7 cellular contexts compared by ENCODE assay signal in the genomic region with DNA sequence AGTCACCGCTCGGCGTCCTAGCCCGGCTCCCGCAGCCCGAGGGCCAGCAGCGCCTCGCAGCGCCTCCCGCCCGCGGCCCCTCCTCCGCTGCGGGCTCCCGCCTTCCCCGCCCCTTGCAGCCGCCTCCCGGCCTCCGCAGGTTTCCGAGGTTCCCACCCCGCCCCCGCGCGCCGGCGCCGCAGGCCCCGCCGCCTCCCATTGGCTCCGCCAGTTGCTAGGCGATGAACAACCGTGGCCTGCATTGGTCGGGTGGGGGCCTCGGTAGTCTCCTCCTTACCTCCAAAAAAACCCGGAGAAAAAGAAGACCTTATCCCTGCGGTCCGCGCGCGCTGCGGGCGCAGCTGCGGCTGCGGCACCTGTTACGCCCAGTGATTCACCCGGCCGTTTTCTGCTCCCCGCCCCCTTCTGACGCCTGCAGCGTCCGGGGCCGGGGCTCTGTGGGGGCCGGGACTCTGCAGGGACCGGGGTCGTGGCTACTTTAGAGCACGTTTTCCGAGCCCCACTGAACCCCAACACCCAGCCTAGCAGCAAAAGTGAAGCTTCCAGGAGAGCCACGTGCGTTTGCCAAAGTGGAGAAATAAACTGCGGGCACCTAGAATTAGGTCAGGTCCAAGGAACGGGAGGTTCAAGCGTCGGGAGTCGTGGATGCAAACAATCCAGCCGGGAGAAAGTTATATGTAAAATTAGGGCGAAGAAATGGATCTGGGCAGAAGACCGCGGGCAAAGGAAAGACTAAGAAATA. TPM values are rescaled to one million over a fixed set of nuclear protein-coding genes. Genes with fewer than 3 reads are reported as not detected.
DNase-seq lines count a peak whose midpoint lies in the region; ATAC-seq, FAIRE-seq and TF ChIP-seq lines count a peak whose summit lies in the region.

A gene with protein sequence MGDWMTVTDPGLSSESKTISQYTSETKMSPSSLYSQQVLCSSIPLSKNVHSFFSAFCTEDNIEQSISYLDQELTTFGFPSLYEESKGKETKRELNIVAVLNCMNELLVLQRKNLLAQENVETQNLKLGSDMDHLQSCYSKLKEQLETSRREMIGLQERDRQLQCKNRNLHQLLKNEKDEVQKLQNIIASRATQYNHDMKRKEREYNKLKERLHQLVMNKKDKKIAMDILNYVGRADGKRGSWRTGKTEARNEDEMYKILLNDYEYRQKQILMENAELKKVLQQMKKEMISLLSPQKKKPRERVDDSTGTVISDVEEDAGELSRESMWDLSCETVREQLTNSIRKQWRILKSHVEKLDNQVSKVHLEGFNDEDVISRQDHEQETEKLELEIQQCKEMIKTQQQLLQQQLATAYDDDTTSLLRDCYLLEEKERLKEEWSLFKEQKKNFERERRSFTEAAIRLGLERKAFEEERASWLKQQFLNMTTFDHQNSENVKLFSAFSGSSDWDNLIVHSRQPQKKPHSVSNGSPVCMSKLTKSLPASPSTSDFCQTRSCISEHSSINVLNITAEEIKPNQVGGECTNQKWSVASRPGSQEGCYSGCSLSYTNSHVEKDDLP (minus strand): TSS at position 65 of the 742 bp plus-strand sequence. CDS start 19,242 bp downstream, outside the sequence.

- H4K20me1 ChIP-seq in GM12878 (ENCODE audit: control insufficient read depth, insufficient read depth) = no peaks in the 10 kb centered on the region

- TF ChIP-seq CTCF in GM12878 (IDR thresholded peaks at IDR 0.05 in 2 of 3, conservative IDR thresholded peaks at IDR 0.05 in 1 of 3; ENCODE audit: control insufficient read depth in 2 of 3, extremely low read depth in 1 of 3, insufficient read depth in 1 of 3, low read depth in 3 of 3, low read length in 3 of 3) = no peak

- peak within 1 kb of the TSS; percentile 78 for H3K27ac ChIP-seq in GM12878 (ENCODE audit: control insufficient read depth, insufficient read depth)

- CTCF ChIA-PET in GM12878 (lab: Yijun Ruan, JAX) = no interaction called here

- H3K4me2 ChIP-seq in GM12878 (ENCODE audit: control insufficient read depth, insufficient read depth) = peak within 1 kb of the TSS; percentile 91

- no peak for TF ChIP-seq EP300 in GM12878 (IDR thresholded peaks at IDR 0.05; ENCODE audit: borderline replicate concordance in 1 of 2, control insufficient read depth in 1 of 2, low read depth in 2 of 2, low read length in 2 of 2)

- intact Hi-C loops in GM12878 (cut with micrococcal nuclease; ENCODE audit: unreplicated experiment) = no loop called here

- TF ChIP-seq POLR2A in GM12878 (IDR thresholded peaks at IDR 0.05; ENCODE audit: low read depth, low read length) = peak; percentile 85

- peaks cover 12% of the 10 kb centered on the region for H3K79me2 ChIP-seq in GM12878 (ENCODE audit: control insufficient read depth, insufficient read depth, low read length)

- RAD21 ChIA-PET in GM12878 (lab: Charles Lee; ENCODE audit: unreplicated experiment) = interaction anchor here (1.3 to 3.5 kb wide), 3 partner anchors 30 to 63 kb away, joined by 3 to 15 read pairs (median 5); no protein-coding TSS in a partner anchor

- FAIRE-seq in GM12878 (lab: Jason Lieb, UNC) = no peak

- peak; percentile 91 for ATAC-seq in GM18519 (IDR thresholded peaks at IDR 0.05; ENCODE audit: low FRiP score, unreplicated experiment)
- ATAC-seq in HG03045 (IDR thresholded peaks at IDR 0.05; ENCODE audit: unreplicated experiment) = peak; percentile 95
- peak; percentile 93 for ATAC-seq in GM12878

- H2AFZ ChIP-seq in GM12878 (ENCODE audit: control insufficient read depth, low read depth, low read length) = peak within 1 kb of the TSS; percentile 95

- peak within 1 kb of the TSS; percentile 98 for H3K4me3 ChIP-seq in GM12878

- under 1% methylated on average over 36 of the region's 68 CpGs for WGBS in GM12878 (ENCODE audit: insufficient coverage, insufficient replicate concordance, low lambda C conversion rate, missing lambda C conversion rate)

- no peak for TF ChIP-seq RAD21 in GM12878 (IDR thresholded peaks at IDR 0.05; ENCODE audit: insufficient read depth, low read depth, low read length)

- no TSS peak for BruUV-seq in GM12878 (replicated peaks; lab: Mats Ljungman, UMichigan)

- H3K9ac ChIP-seq in GM12878 (ENCODE audit: control insufficient read depth, insufficient read depth, low read length) = peak within 1 kb of the TSS; percentile 84

- no peaks in the 10 kb centered on the region for H3K36me3 ChIP-seq in GM12878 (ENCODE audit: control insufficient read depth in 2 of 2, insufficient read depth in 2 of 2, low read length in 1 of 2)

- DNase-seq in NCI-H2081 treated with DMSO at 0.1 percent for 48 hours (lab: John Stamatoyannopoulos, UW) = peak; percentile 83
- peak; percentile 90 for DNase-seq in T1000 (lab: John Stamatoyannopoulos, UW)
- DNase-seq in GM12878 (ENCODE audit: low read depth, low spot score) = peak; percentile 65
- peak; percentile 34 to 96 (median 90) for DNase-seq in hypothalamus (lab: John Stamatoyannopoulos, UW)
- DNase-seq in retina = peak; percentile 94

- in situ Hi-C loops in GM12878 (cut with MboI) = no loop called here

- H3K9me3 ChIP-seq in GM12878 (replicated peaks; ENCODE audit: control insufficient read depth, insufficient read depth, low read length) = no peaks in the 10 kb centered on the region

- peaks cover 17% of the 10 kb centered on the region; the same call in 1 of the 2 replicates for H3K4me1 ChIP-seq in GM12878 (ENCODE audit: control insufficient read depth, insufficient read depth, low read length)

- no peaks in the 10 kb centered on the region for H3K27me3 ChIP-seq in GM12878 (replicated peaks in 1 of 2; ENCODE audit: control insufficient read depth in 2 of 2, insufficient read depth in 2 of 2, low read length in 1 of 2)

- SMC1A ChIA-PET in GM12878 (lab: Charles Lee; ENCODE audit: uncharacterized antibody, unreplicated experiment) = interaction anchor here (1.0 to 1.3 kb wide), 2 partner anchors 30 to 34 kb away, joined by 3 read pairs; no protein-coding TSS in a partner anchor

- POLR2A ChIA-PET in GM12878 (lab: Charles Lee) = interaction anchor here (1.5 to 2.3 kb wide), 3 partner anchors 13 to 25 kb away, joined by 4 to 6 read pairs (median 5); no protein-coding TSS in a partner anchor

TF ChIP-seq in GM12878, 131 proteins besides CTCF, POLR2A, EP300 and RAD21 (continues in another document):
- TF ChIP-seq ASH2L (IDR thresholded peaks at IDR 0.05; ENCODE audit: borderline replicate concordance, low read depth) (peak; percentile 80; the same call in 1 of the 2 replicates), JUNB (IDR thresholded peaks at IDR 0.05) (no peak), BCL3 (IDR thresholded peaks at IDR 0.05; ENCODE audit: borderline replicate concordance, insufficient read depth, low read depth, low read length, poor library complexity, severe bottlenecking) (peak; percentile 25), MYC (IDR thresholded peaks at IDR 0.05; ENCODE audit: insufficient read depth, insufficient read length, insufficient replicate concordance, low read length, severe bottlenecking) (no peak), HDAC2 (IDR thresholded peaks at IDR 0.05) (no peak)

RNA-seq across cellular contexts. Expression of the gene that starts here (rescaled TPM):
- total RNA-seq in GM12878 (2013; cell fraction: nucleolus; rRNA removed) = 13.3 and 15.2 TPM in 2 replicates
- total RNA-seq in GM12878 (2014; rRNA removed) = 7.6 and 8.5 TPM in 2 replicates
- 14.0 and 14.6 TPM in 2 replicates for total RNA-seq in GM12878 (2014; rRNA removed; fragmentation: Illumina TruSeq; extraction: Trizol)
- total RNA-seq in GM12878 (2021) = 11.8 and 13.8 TPM in 2 replicates
- polyA plus RNA-seq in GM12878 (2011; ENCODE audit: low read depth) = 1.8 TPM
- 8.4 and 13.6 TPM in 2 replicates for polyA plus RNA-seq in GM12878 (2011; rRNA removed)
- polyA plus RNA-seq in GM12878 (2011; cell fraction: cytosol; rRNA removed) = 1.7 and 2.4 TPM in 2 replicates
- polyA plus RNA-seq in GM12878 (2011; cell fraction: nucleus; rRNA removed) = 6.7 and 7.4 TPM in 2 replicates
- 3.6 and 3.7 TPM in 2 replicates for polyA plus RNA-seq in GM12878 (2012)
- polyA plus RNA-seq in GM12878 (2014; fragmentation: Illumina TruSeq; extraction: Trizol) = 12.3 and 14.5 TPM in 2 replicates
- polyA plus RNA-seq in GM12878 (2014; fragmentation: Nextera tagmentation; extraction: Ambion mirVana) = 1 to 10 TPM; 3.3 to 3.9 TPM
- 5.9 and 7.9 TPM in 2 replicates for polyA plus RNA-seq in GM12878 (2014; rRNA removed)
- 10 to 100 TPM; 12.8 TPM for polyA plus RNA-seq in GM12878 (2016; fragmentation: Nextera tagmentation; extraction: Ambion mirVana)
- polyA minus RNA-seq in GM12878 (2011; rRNA and poly(A)+ RNA removed) = 3.2 and 6.9 TPM in 2 replicates
- polyA minus RNA-seq in GM12878 (2011; cell fraction: cytosol; rRNA and poly(A)+ RNA removed) = 1.3 and 2.9 TPM in 2 replicates
- polyA minus RNA-seq in GM12878 (2011; cell fraction: nucleus; rRNA and poly(A)+ RNA removed) = 6.2 and 10.2 TPM in 2 replicates

Comparison
In these comparisons a context has a peak if more than half of its experiments do, and no peak if none do; other contexts are left out.
1. Peak in every context shown above with its lines: DNase-seq, ATAC-seq, H3K4me3 ChIP-seq and H3K27ac ChIP-seq.